ENCODE assay signal across 10 cellular contexts in genomic region chr3:66450389-66451022, GRCh38. TPM values are rescaled to one million over a fixed set of nuclear protein-coding genes. Genes with fewer than 3 reads are reported as not detected.
DNase-seq lines count a peak whose midpoint lies in the region; ATAC-seq, FAIRE-seq and TF ChIP-seq lines count a peak whose summit lies in the region.
"Had no signal": no experiment of that assay in that cellular context is flagged by ENCODE, and none has a peak within 500 bp of the region (broad histone marks: within the 10 kb centered on the region; RNA-seq: fewer than 3 reads in every experiment).

No MANE protein-coding gene starts in this region.

- peaks cover 61% of the 10 kb centered on the region for H3K4me1 ChIP-seq in lower lobe of right lung
- H3K4me1 ChIP-seq in upper lobe of left lung: peaks cover 33 to 52% (median 43%) of the 10 kb centered on the region in 4 donors

- FAIRE-seq in D721Med (lab: Jason Lieb, UNC): no peak
- FAIRE-seq: K562, TTC549 had no signal

- H3K4me3 ChIP-seq in lower lobe of right lung (peak overlapping the region; percentile 22), upper lobe of left lung (peak overlapping the region in 2 of 4 donors; percentile 28), brain microvascular endothelial cell (ENCODE audit: low read depth, low read length) (no peak overlapping the region)
- H3K4me3 ChIP-seq: K562 had no signal

- in situ Hi-C loops in brain microvascular endothelial cell (cut with HindIII; ENCODE audit: low pct_ligation_motif_present, low sequenced_read_pairs): no loop called here

- intact Hi-C loops in lower lobe of right lung (cut with DNase I): no loop called here

- ATAC-seq in lower lobe of right lung (peak; percentile 52 to 80), upper lobe of left lung (ENCODE audit: low FRiP score in 2 of 2) (peak; percentile 31 to 71), HG02981 (IDR thresholded peaks at IDR 0.05; ENCODE audit: unreplicated experiment) (no peak)
- ATAC-seq: K562 had no signal

- H3K9me3 ChIP-seq in lower lobe of right lung (no peaks in the 10 kb centered on the region), upper lobe of left lung (no peaks in the 10 kb centered on the region)

- TF ChIP-seq CTCF in lower lobe of right lung (IDR thresholded peaks at IDR 0.05) (no peak), upper lobe of left lung (IDR thresholded peaks at IDR 0.05) (no peak), brain microvascular endothelial cell (IDR thresholded peaks at IDR 0.05; ENCODE audit: low read depth, low read length, missing control alignments) (no peak), D721Med (IDR thresholded peaks at IDR 0.05; ENCODE audit: insufficient read depth, missing control alignments) (no peak)

- 29 to 33% methylated on average over 4 of the region's 4 CpGs for WGBS in upper lobe of left lung, 2 donors

- TF ChIP-seq POLR2A in upper lobe of left lung (IDR thresholded peaks at IDR 0.05): no peak

- H3K27ac ChIP-seq in cingulate gyrus (ENCODE audit: low read depth, low read length) (peak overlapping the region; percentile 50), lower lobe of right lung (peak overlapping the region; percentile 21), upper lobe of left lung (peak overlapping the region; percentile 5 to 62 (median 36)), brain microvascular endothelial cell (no peak overlapping the region)
- H3K27ac ChIP-seq: epithelial cell of prostate had no signal

- no peaks in the 10 kb centered on the region for H3K27me3 ChIP-seq in lower lobe of right lung (ENCODE audit: low read depth)
- H3K27me3 ChIP-seq in upper lobe of left lung: no peaks in the 10 kb centered on the region
- H3K27me3 ChIP-seq in brain microvascular endothelial cell (replicated peaks): no peaks in the 10 kb centered on the region

- no peaks in the 10 kb centered on the region for H3K36me3 ChIP-seq in lower lobe of right lung
- H3K36me3 ChIP-seq in upper lobe of left lung: no peaks in the 10 kb centered on the region
- no peaks in the 10 kb centered on the region for H3K36me3 ChIP-seq in brain microvascular endothelial cell (replicated peaks)

- no peak for TF ChIP-seq EP300 in upper lobe of left lung (IDR thresholded peaks at IDR 0.05)

- peak; percentile 41 for DNase-seq in NCI-H226
- no peak for DNase-seq in lower lobe of right lung
- DNase-seq in upper lobe of left lung: peak in 1 of 2 donors; percentile 49
- DNase-seq in brain microvascular endothelial cell: no peak
- no peak for DNase-seq in D721Med (ENCODE audit: insufficient read length, low spot score)

RNA-seq across cellular contexts. Expression of gene LRIG1, which starts 50.3 kb away (rescaled TPM):
- total RNA-seq in lower lobe of right lung (54.2 TPM), upper lobe of left lung (100 to 1,000 TPM in 2 of 6 donors, 10 to 100 TPM in 4; 45.2 to 119 (median 81.9) TPM)
